Comparison of ENCODE assay signal across 8 cellular contexts in the genomic region with DNA sequence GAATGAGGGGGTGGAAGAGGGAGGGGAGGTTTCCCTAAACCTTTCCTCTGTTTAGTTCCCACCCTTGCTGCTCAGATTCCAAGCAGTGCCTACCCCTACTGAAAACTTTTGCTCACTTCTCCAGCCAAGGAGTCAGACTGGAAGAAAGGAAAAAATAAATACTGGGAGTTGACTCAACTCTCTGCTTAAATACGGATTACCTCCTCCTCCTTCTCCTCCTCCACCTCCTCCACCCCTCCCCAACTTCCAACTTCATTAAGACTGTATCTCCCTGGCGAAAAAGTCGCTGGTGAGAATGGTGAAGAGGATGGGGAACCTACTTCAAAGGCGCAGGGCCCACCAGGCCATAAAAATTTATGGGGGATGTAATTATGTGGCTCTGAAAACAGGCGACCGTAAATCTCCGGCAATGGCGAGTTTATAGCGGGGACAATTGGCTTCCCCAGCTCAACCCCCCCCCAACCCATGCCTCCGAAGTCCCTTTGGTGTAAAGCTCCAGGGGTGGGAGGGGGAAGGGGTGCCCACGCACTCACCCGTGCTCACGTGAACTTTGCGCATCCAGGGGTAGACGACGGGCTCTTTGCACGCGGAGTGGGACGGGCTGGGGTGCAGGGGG. TPM values are rescaled to one million over a fixed set of nuclear protein-coding genes. Genes with fewer than 3 reads are reported as not detected.
DNase-seq lines count a peak whose midpoint lies in the region; ATAC-seq and TF ChIP-seq lines count a peak whose summit lies in the region.

No MANE protein-coding gene starts in this region.

- intact Hi-C loops in dendritic cell treated with granulocyte-macrophage colony-stimulating factor and Interleukin-4, amounts not matched to agents 40 ng/mL and 50 ng/mL, for 4 days (cut with micrococcal nuclease), result no loop called here
- intact Hi-C loops in ovary (cut with DNase I), result no loop called here

- H2AFZ ChIP-seq in MM.1S (ENCODE audit: low read length), result peak overlapping the region; percentile 21

- H3K9me3 ChIP-seq in MM.1S (replicated peaks; ENCODE audit: insufficient read depth, low read length) (no peaks in the 10 kb centered on the region), ovary (no peaks in the 10 kb centered on the region)

- 4 to 10% (median 4%) methylated on average over 12 to 19 of the region's 19 CpGs for WGBS in ovary, 3 donors

- peaks cover 51% of the 10 kb centered on the region for H3K4me1 Mint-ChIP-seq in dendritic cell treated with granulocyte-macrophage colony-stimulating factor and Interleukin-4, amounts not matched to agents 40 ng/mL and 50 ng/mL, for 4 days (ENCODE audit: low read depth)

- H3K27me3 ChIP-seq in MM.1S (replicated peaks; ENCODE audit: insufficient read depth, low read length), result no peaks in the 10 kb centered on the region
- H3K27me3 ChIP-seq in ovary, result peaks cover 8% of the 10 kb centered on the region

- no peak for TF ChIP-seq EP300 in ovary (IDR thresholded peaks at IDR 0.05)

- H3F3A ChIP-seq in MM.1S (ENCODE audit: insufficient read depth, low read length), result no peaks in the 10 kb centered on the region

- TF ChIP-seq CTCF in GM12875 (IDR thresholded peaks at IDR 0.05; ENCODE audit: borderline replicate concordance, insufficient read depth, low read depth, low read length), result no peak
- no peak for TF ChIP-seq CTCF in MM.1S (IDR thresholded peaks at IDR 0.05; ENCODE audit: low read length)
- TF ChIP-seq CTCF in ovary (IDR thresholded peaks at IDR 0.05), result no peak

- no peaks in the 10 kb centered on the region for H3K36me3 Mint-ChIP-seq in dendritic cell treated with granulocyte-macrophage colony-stimulating factor and Interleukin-4, amounts not matched to agents 40 ng/mL and 50 ng/mL, for 4 days (ENCODE audit: low read depth)

- H4K20me1 ChIP-seq in MM.1S (ENCODE audit: insufficient read depth, low read length), result no peaks in the 10 kb centered on the region

- TF ChIP-seq POLR2A in ovary (IDR thresholded peaks at IDR 0.05), result no peak

- peaks cover 79% of the 10 kb centered on the region for H3K27me3 Mint-ChIP-seq in dendritic cell treated with granulocyte-macrophage colony-stimulating factor and Interleukin-4, amounts not matched to agents 40 ng/mL and 50 ng/mL, for 4 days

- no peaks in the 10 kb centered on the region for H3K36me3 ChIP-seq in MM.1S (replicated peaks; ENCODE audit: insufficient read depth, low read length)
- no peaks in the 10 kb centered on the region for H3K36me3 ChIP-seq in ovary

- peak overlapping the region; percentile 77 for H3K4me3 ChIP-seq in GM12875 (ENCODE audit: low read depth, low read length)
- H3K4me3 ChIP-seq in MM.1S (ENCODE audit: low read length), result peak overlapping the region; percentile 79
- peak overlapping the region; percentile 35 for H3K4me3 ChIP-seq in ovary

- peak overlapping the region; percentile 46 for H3K4me2 ChIP-seq in MM.1S (ENCODE audit: low read depth, low read length)

- peaks cover 12% of the 10 kb centered on the region for H3K79me2 ChIP-seq in MM.1S (ENCODE audit: low read length)

- H3K4me3 Mint-ChIP-seq in dendritic cell treated with granulocyte-macrophage colony-stimulating factor and Interleukin-4, amounts not matched to agents 40 ng/mL and 50 ng/mL, for 4 days, result peak overlapping the region; percentile 55

- H3K9ac ChIP-seq in MM.1S (ENCODE audit: low read length), result peak overlapping the region; percentile 81; the same call in 1 of the 2 replicates

- no peak for DNase-seq in MM.1S
- DNase-seq in ovary, result no peak
- DNase-seq in HPDE6-E6E7 (ENCODE audit: extremely low spot score), result no peak

- no peaks in the 10 kb centered on the region for H3K9me2 ChIP-seq in MM.1S (replicated peaks; ENCODE audit: insufficient read depth, low read length)

- H3K27ac ChIP-seq in MM.1S (ENCODE audit: low read length), result no peak overlapping the region
- no peak overlapping the region for H3K27ac ChIP-seq in ovary

- peaks cover 8% of the 10 kb centered on the region for H3K4me1 ChIP-seq in MM.1S (ENCODE audit: low read length)
- H3K4me1 ChIP-seq in ovary (ENCODE audit: insufficient read depth), result no peaks in the 10 kb centered on the region

- no peaks in the 10 kb centered on the region for H3K9me3 Mint-ChIP-seq in dendritic cell treated with granulocyte-macrophage colony-stimulating factor and Interleukin-4, amounts not matched to agents 40 ng/mL and 50 ng/mL, for 4 days

- no peak for ATAC-seq in GM18498 (IDR thresholded peaks at IDR 0.05; ENCODE audit: unreplicated experiment)
- ATAC-seq in GM19328 (IDR thresholded peaks at IDR 0.05; ENCODE audit: unreplicated experiment), result no peak
- no peak for ATAC-seq in GM18861 (IDR thresholded peaks at IDR 0.05; ENCODE audit: unreplicated experiment)

- H3K27ac Mint-ChIP-seq in dendritic cell treated with granulocyte-macrophage colony-stimulating factor and Interleukin-4, amounts not matched to agents 40 ng/mL and 50 ng/mL, for 4 days, result no peak overlapping the region

RNA-seq across cellular contexts. Expression of a gene that starts 0.7 kb away (rescaled TPM):
- total RNA-seq in ovary, result 1 to 10 TPM in 3 of 7 donors, under 1 TPM in 4; 0.18 to 3.4 (median 0.87) TPM
- polyA plus RNA-seq in ovary, result 1 to 10 TPM in 1 of 2 donors, under 1 TPM in 1; 0.13 to 1.3 TPM

RNA-seq across cellular contexts. Expression of a gene that starts 12.6 kb away (rescaled TPM):
- total RNA-seq in ovary, result 10 to 100 TPM in 2 of 7 donors, 1 to 10 TPM in 3, under 1 TPM in 2; 0.43 to 10.7 (median 2.7) TPM
- 1 to 10 TPM in 1 of 2 donors, under 1 TPM in 1; 0.48 to 4.7 TPM for polyA plus RNA-seq in ovary

RNA-seq across cellular contexts. Expression of a gene that starts 16.1 kb away (rescaled TPM):
- 1 to 10 TPM in 2 of 7 donors, under 1 TPM in 4, not detected in 1; 0.20 to 2.8 (median 0.66) TPM for total RNA-seq in ovary
- polyA plus RNA-seq in ovary, result under 1 TPM; 0.04 to 0.53 TPM

RNA-seq across cellular contexts. Expression of a gene that starts 27.3 kb away (rescaled TPM):
- total RNA-seq in ovary, result 10 to 100 TPM in 1 of 7 donors, 1 to 10 TPM in 4, under 1 TPM in 2; 0.25 to 10.3 (median 1.7) TPM
- polyA plus RNA-seq in ovary, result under 1 TPM; 0.25 to 0.73 TPM

RNA-seq across cellular contexts. Expression of a gene that starts 32.5 kb away (rescaled TPM):
- 10 to 100 TPM in 1 of 7 donors, 1 to 10 TPM in 6; 1.5 to 24.5 (median 7.0) TPM for total RNA-seq in ovary
- polyA plus RNA-seq in ovary, result 1 to 10 TPM; 1.2 to 9.1 TPM
